ENCODE assay signal across 8 cellular contexts in the genomic region with DNA sequence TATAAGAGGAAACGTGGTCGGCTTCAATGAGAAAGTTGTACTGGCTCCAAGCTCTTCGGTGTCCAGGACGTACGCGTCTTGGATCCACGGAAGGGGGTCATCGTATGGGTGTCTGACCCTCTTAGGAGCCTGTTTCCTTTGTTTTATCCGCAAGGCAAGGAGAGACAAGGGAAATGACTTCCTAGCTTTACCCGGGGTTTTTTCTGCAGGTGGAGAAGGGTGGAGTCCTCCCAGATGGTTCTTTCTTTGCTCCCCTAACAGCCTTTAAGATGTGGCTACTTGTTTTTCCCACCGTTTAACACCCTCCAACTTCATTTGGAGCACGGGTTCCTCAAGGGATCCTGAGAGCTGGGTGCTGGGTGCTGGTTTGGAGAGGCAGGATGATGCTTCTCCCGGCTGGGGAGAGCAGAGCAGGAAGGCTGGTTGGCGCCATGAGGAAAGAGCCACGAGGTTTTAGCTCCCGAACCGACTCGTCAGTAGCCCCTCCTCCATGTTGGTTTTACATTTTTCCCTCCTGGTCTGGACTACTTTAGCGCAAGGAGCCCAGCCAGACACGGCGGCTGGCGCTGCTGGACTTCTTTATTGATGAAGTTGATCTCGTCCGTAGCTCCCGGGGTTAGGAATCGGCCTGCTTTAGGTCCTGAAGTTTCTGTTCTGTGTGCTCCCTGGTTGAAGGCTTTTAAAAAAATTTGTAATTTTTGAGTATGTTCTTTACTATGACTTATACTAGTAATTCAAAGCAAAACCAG. TPM values are rescaled to one million over a fixed set of nuclear protein-coding genes. Genes with fewer than 3 reads are reported as not detected.
DNase-seq lines count a peak whose midpoint lies in the region; ATAC-seq and TF ChIP-seq lines count a peak whose summit lies in the region.

No MANE protein-coding gene starts in this region.

- H3K27ac ChIP-seq in OCI-LY1 (ENCODE audit: low read depth, low read length, poor library complexity, severe bottlenecking), result peak overlapping the region; percentile 79
- H3K27ac ChIP-seq in angular gyrus (ENCODE audit: low read depth, low read length), result peak overlapping the region; percentile 13

- no peak for TF ChIP-seq CTCF in OCI-LY1 (IDR thresholded peaks at IDR 0.05; ENCODE audit: low read length)

- peak overlapping the region; percentile 92 to 98 (median 95) for H3K4me3 Mint-ChIP-seq in IgD-negative memory B cell

- peaks cover 34% of the 10 kb centered on the region for H3K4me1 ChIP-seq in OCI-LY1 (ENCODE audit: insufficient read depth, low read length, severe bottlenecking)

- no peaks in the 10 kb centered on the region for H3K9me3 ChIP-seq in OCI-LY1 (ENCODE audit: low read length)

- H3K9me2 ChIP-seq in OCI-LY1 (ENCODE audit: low read depth, low read length), result no peaks in the 10 kb centered on the region

- no peaks in the 10 kb centered on the region for H3F3A ChIP-seq in OCI-LY1 (ENCODE audit: insufficient read depth, low read length)

- H3K4me1 Mint-ChIP-seq in IgD-negative memory B cell, result peaks cover 21 to 24% (median 23%) of the 10 kb centered on the region in 3 donors

- H3K4me3 ChIP-seq in OCI-LY1 (ENCODE audit: low read depth, low read length, poor library complexity, severe bottlenecking), result peak overlapping the region; percentile 86

- peak overlapping the region; percentile 18 to 76 (median 67) for H3K27ac Mint-ChIP-seq in IgD-negative memory B cell

- H3K79me2 ChIP-seq in OCI-LY1 (ENCODE audit: insufficient read depth, low read length), result peaks cover 58% of the 10 kb centered on the region

- peak overlapping the region; percentile 94 for H3K9ac ChIP-seq in OCI-LY1 (ENCODE audit: low read length)

- H3K4me2 ChIP-seq in OCI-LY1 (ENCODE audit: low read length), result peak overlapping the region; percentile 81

- H2AFZ ChIP-seq in OCI-LY1 (ENCODE audit: low read length), result peak overlapping the region; percentile 7; the same call in 1 of the 2 replicates

- H4K20me1 ChIP-seq in OCI-LY1 (ENCODE audit: insufficient read depth, low read length), result no peaks in the 10 kb centered on the region

- no peaks in the 10 kb centered on the region for H3K9me3 Mint-ChIP-seq in IgD-negative memory B cell

- H3K27me3 ChIP-seq in OCI-LY1 (ENCODE audit: insufficient read depth, low read length), result no peaks in the 10 kb centered on the region

- H3K36me3 Mint-ChIP-seq in IgD-negative memory B cell, result peaks cover 4% of the 10 kb centered on the region

- ATAC-seq in GM21367 (IDR thresholded peaks at IDR 0.05; ENCODE audit: unreplicated experiment) (peak; percentile 10), left ventricle myocardium superior (peak; percentile 50)

- H3K27me3 Mint-ChIP-seq in IgD-negative memory B cell, result no peaks in the 10 kb centered on the region

- intact Hi-C loops in left ventricle myocardium superior (cut with micrococcal nuclease), result no loop called here

- H3K36me3 ChIP-seq in OCI-LY1 (ENCODE audit: insufficient read depth, low read length), result no peaks in the 10 kb centered on the region

- DNase-seq in DMS79 (lab: John Stamatoyannopoulos, UW) (peak; percentile 45), left ventricle myocardium superior (peak; percentile 53), pons (ENCODE audit: low spot score) (peak; percentile 58)
- DNase-seq in effector CD4-positive, alpha-beta T cell, result no peak

RNA-seq across cellular contexts. Expression of gene UCK2, which starts 1.3 kb away (rescaled TPM):
- 13.5 TPM for polyA plus RNA-seq in IgD-negative memory B cell
- total RNA-seq in left ventricle myocardium superior, result 5.9 TPM
